21 cellular contexts compared by ENCODE assay signal in the genomic region with DNA sequence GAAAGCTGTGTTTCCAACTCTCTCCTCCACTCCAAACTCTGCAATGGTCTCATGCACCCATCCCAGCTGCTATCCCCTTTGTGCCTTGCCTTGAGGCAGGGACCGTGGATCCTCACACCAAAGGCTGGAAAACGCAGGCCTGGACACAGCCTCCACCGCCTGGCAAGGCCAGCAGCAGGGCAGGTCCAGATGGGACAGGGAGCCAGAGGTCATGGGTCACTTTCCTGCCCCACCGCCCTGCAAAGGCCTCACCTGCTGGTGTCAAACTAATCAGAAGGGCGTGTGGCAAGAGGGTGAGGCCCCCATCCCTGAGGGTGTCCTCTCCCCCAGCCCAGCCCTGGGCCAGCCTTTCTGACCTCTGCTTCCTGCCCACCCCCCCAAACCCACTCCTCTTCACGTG.
"Had no signal": no experiment of that assay in that cellular context is flagged by ENCODE, and none has a peak within 500 bp of the region (broad histone marks: within the 10 kb centered on the region; RNA-seq: fewer than 3 reads in every experiment).

No MANE protein-coding gene starts in this region.

- H3K4me1 ChIP-seq: esophagus muscularis mucosa, gastrocnemius medialis, heart right ventricle, right atrium auricular region, suprapubic skin, thyroid gland, upper lobe of left lung, vagina had no signal

- ATAC-seq: gastrocnemius medialis; heart right ventricle; mucosa of descending colon; naive thymus-derived CD8-positive, alpha-beta T cell; stimulated activated naive CD8-positive, alpha-beta T cell treated with anti-CD3 and anti-CD28 coated beads, Interleukin-15, Interleukin-2, amounts not matched to agents 100 U/mL and 50 U/mL, for 24 hours had no signal

- DNase-seq: effector memory CD4-positive, alpha-beta T cell; gastrocnemius medialis; heart right ventricle; hypothalamus; kidney glomerular epithelial cell; mammary epithelial cell; mucosa of descending colon; naive thymus-derived CD8-positive, alpha-beta T cell; nucleus accumbens; ovary; small intestine; stimulated activated CD4-positive, alpha-beta T cell treated with anti-CD3 and anti-CD28 coated beads, Interleukin-2, amount 100 ng/mL, for 48 hours; stimulated activated naive CD8-positive, alpha-beta T cell treated with anti-CD3 and anti-CD28 coated beads, Interleukin-15, Interleukin-2, amounts not matched to agents 100 U/mL and 50 U/mL, for 24 hours; thyroid gland had no signal

- H3K4me1 Mint-ChIP-seq: naive thymus-derived CD8-positive, alpha-beta T cell had no signal

- H3K27ac ChIP-seq: epithelial cell of prostate, esophagus muscularis mucosa, gastrocnemius medialis, heart right ventricle, ovary, right atrium auricular region, suprapubic skin, thyroid gland, upper lobe of left lung, vagina had no signal

- H3K4me3 ChIP-seq: esophagus muscularis mucosa, gastrocnemius medialis, heart right ventricle, mucosa of descending colon, ovary, right atrium auricular region, suprapubic skin, thyroid gland, upper lobe of left lung, vagina had no signal

- H3K4me3 Mint-ChIP-seq: naive thymus-derived CD8-positive, alpha-beta T cell had no signal

- FAIRE-seq: islet of Langerhans, small intestine had no signal

- H3K27ac Mint-ChIP-seq: naive thymus-derived CD8-positive, alpha-beta T cell had no signal

- H3K36me3 ChIP-seq: esophagus muscularis mucosa, gastrocnemius medialis, heart right ventricle, ovary, right atrium auricular region, suprapubic skin, thyroid gland, upper lobe of left lung, vagina had no signal

- H3K27me3 ChIP-seq: ovary, right atrium auricular region, thyroid gland, upper lobe of left lung, vagina had no signal

- H3K9me3 ChIP-seq: esophagus muscularis mucosa, gastrocnemius medialis, heart right ventricle, mucosa of descending colon, ovary, right atrium auricular region, suprapubic skin, thyroid gland, upper lobe of left lung, vagina had no signal
